Comparison of ENCODE assay signal across 29 cellular contexts in genomic region chr3:50517721-50518206, GRCh38.
"Had no signal": no experiment of that assay in that cellular context is flagged by ENCODE, and none has a peak within 500 bp of the region (broad histone marks: within the 10 kb centered on the region; RNA-seq: fewer than 3 reads in every experiment).

No MANE protein-coding gene starts in this region.

- H3K27ac ChIP-seq: esophagus muscularis mucosa, foreskin keratinocyte, left lung, ovary, sigmoid colon, stomach, upper lobe of left lung had no signal

- FAIRE-seq: bronchial epithelial cell, islet of Langerhans, small intestine had no signal

- H3K4me3 ChIP-seq: esophagus muscularis mucosa, heart left ventricle, left lung, lung, ovary, sigmoid colon, stomach, thyroid gland, upper lobe of left lung had no signal

- ATAC-seq: activated CD8-positive, alpha-beta T cell treated with anti-CD3 and anti-CD28 coated beads for 36 hours; activated naive CD4-positive, alpha-beta T cell treated with anti-CD3 and anti-CD28 coated beads, Interleukin-2, amount 50 U/mL, for 72 hours; activated T-cell treated with anti-CD3 and anti-CD28 coated beads, Interleukin-2, amount 50 U/mL, for 4 hours; activated T-helper 17 cell treated with anti-CD3 and anti-CD28 coated beads, Interleukin-2, amount 50 U/mL, for 72 hours; foreskin keratinocyte; heart left ventricle; left lung; stimulated activated memory B cell treated with anti-CD40 and anti-IgM and Interleukin-4, amounts not matched to agents 10 μg/mL and 1 μg/mL and 100 μg/mL, for 72 hours; T-helper 17 cell had no signal

- H3K9me3 ChIP-seq: esophagus muscularis mucosa, heart left ventricle, left lung, ovary, sigmoid colon, stomach, thyroid gland, upper lobe of left lung had no signal

- H3K36me3 ChIP-seq: esophagus muscularis mucosa, heart left ventricle, left lung, ovary, sigmoid colon, stomach, thyroid gland, upper lobe of left lung had no signal

- DNase-seq: activated CD4-positive, alpha-beta T cell treated with anti-CD3 and anti-CD28 coated beads, Interleukin-2, amount 50 U/mL, for 1 hour; activated CD4-positive, CD25-positive, alpha-beta regulatory T cell treated with anti-CD3 and anti-CD28 coated beads, Interleukin-2, amount 50 U/mL, for 72 hours; activated CD8-positive, alpha-beta T cell treated with anti-CD3 and anti-CD28 coated beads for 36 hours; activated gamma-delta T cell treated with Interleukin-2 at 50 U/mL for 16 hours; activated T-cell treated with anti-CD3 and anti-CD28 coated beads, Interleukin-2, amount 50 U/mL, for 4 hours; dermis blood vessel endothelial cell; effector CD4-positive, alpha-beta T cell; foreskin keratinocyte; heart left ventricle; hypothalamus; left lung; ovary; sigmoid colon; small intestine; stimulated activated CD4-positive, alpha-beta T cell treated with anti-CD3 and anti-CD28 coated beads, Interleukin-1b, Interleukin-23, amount 100 ng/mL, for 48 hours; stimulated activated CD4-positive, alpha-beta T cell treated with anti-CD3 and anti-CD28 coated beads, Interleukin-4, amount 100 ng/mL, for 4 hours; stimulated activated CD8-positive, alpha-beta memory T cell treated with anti-CD3 and anti-CD28 coated beads, Interleukin-4, amount 100 ng/mL, for 48 hours; stomach; T-helper 17 cell; T1000; thyroid gland; upper lobe of left lung had no signal

- H3K4me1 ChIP-seq: foreskin keratinocyte had no signal

- H3K27me3 ChIP-seq: heart left ventricle, ovary, thyroid gland, upper lobe of left lung had no signal
